8 cellular contexts compared by ENCODE assay signal in the genomic region with DNA sequence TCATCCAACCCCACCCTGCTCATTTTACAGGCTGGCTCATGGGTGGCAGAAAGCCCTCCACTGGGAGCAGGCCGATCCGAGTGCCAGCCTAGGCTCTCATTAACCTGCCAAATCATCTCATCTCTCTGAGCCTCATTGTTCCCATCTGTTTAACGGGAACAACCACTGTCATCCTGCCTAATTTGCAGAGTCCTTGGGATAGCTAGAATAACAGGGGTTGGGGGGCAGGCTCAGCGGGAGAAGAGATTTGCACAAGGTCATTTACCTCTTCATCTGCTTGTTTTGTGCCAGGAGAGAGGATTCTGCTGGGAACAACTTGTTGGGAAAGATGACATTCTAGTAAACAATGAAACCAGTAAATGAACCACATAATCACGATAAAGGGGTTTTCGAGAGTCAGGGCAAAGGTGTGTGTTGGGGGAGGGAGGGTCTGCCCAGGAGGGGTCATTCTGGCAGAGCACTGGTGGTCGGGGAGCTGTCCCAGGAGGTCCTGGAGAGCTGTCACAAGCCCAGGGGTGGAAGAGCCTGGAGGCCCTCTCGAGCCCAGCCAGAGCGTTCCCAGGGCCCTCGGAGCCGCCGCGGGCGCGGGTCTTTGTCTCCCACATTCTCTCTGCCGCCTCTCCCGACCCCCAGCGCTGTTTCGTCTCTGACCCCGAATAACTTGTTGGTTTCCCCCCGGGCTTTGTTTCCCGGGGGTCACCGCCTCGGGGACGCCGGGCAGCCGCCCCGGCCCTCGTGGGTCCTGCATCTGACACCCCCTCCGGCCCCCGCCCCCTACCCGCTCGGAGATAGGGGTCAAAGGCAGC. TPM values are rescaled to one million over a fixed set of nuclear protein-coding genes. Genes with fewer than 3 reads are reported as not detected.
DNase-seq lines count a peak whose midpoint lies in the region; ATAC-seq and TF ChIP-seq lines count a peak whose summit lies in the region.

No MANE protein-coding gene starts in this region.

- no peaks in the 10 kb centered on the region; the same call in 2 of the 3 replicates for H3K9me3 Mint-ChIP-seq in GM23338

- POLR2A ChIA-PET in GM10248 (lab: Yijun Ruan, JAX): no interaction called here

- H3K27ac Mint-ChIP-seq in GM23338: peak overlapping the region; percentile 78

- H3K27me3 Mint-ChIP-seq in GM23338 (ENCODE audit: insufficient read depth, low read depth, poor library complexity): peaks cover 11% of the 10 kb centered on the region

- peak overlapping the region; percentile 94 for H2AFZ ChIP-seq in GM23338

- peaks cover 57% of the 10 kb centered on the region for H3K4me1 Mint-ChIP-seq in GM23338

- no peaks in the 10 kb centered on the region; the same call in 2 of the 3 replicates for H3K36me3 Mint-ChIP-seq in GM23338 (ENCODE audit: low read depth)

- H3K4me3 ChIP-seq in GM23338 (peak overlapping the region; percentile 90), SJSA1 (peak overlapping the region; percentile 99), fibroblast of pulmonary artery (replicated peaks; ENCODE audit: low read depth, low read length) (peak overlapping the region; percentile 80)

- DNase-seq in GM23338 (ENCODE audit: low spot score) (peak; percentile 69), SJSA1 (ENCODE audit: low read depth in 1 of 2, low spot score in 2 of 2) (peak in 1 of 2 experiments; percentile 55), fibroblast of pulmonary artery (ENCODE audit: low read depth) (no peak), retina (peak; percentile 82), GM10248 (ENCODE audit: extremely low spot score) (no peak)

- H3K79me2 ChIP-seq in GM23338 (replicated peaks; ENCODE audit: insufficient read depth): peaks cover 36% of the 10 kb centered on the region

- H3K27ac ChIP-seq in GM23338 (ENCODE audit: low read depth): peak overlapping the region; percentile 97
- H3K27ac ChIP-seq in SJSA1: peak overlapping the region; percentile 96

- H3K4me2 ChIP-seq in GM23338: peak overlapping the region; percentile 90

- H3K27me3 ChIP-seq in GM23338 (ENCODE audit: insufficient read depth): no peaks in the 10 kb centered on the region
- H3K27me3 ChIP-seq in SJSA1 (replicated peaks): no peaks in the 10 kb centered on the region

- peaks cover 39% of the 10 kb centered on the region for H3K4me1 ChIP-seq in GM23338 (ENCODE audit: insufficient read depth)
- H3K4me1 ChIP-seq in SJSA1 (replicated peaks): peaks cover 55% of the 10 kb centered on the region

- H3K36me3 ChIP-seq in GM23338 (ENCODE audit: insufficient read depth): no peaks in the 10 kb centered on the region
- H3K36me3 ChIP-seq in SJSA1: peaks cover 23% of the 10 kb centered on the region

- no peaks in the 10 kb centered on the region for H3K9me3 ChIP-seq in SJSA1 (replicated peaks)

- H4K20me1 ChIP-seq in GM23338 (replicated peaks; ENCODE audit: insufficient read depth): peaks cover 22% of the 10 kb centered on the region

- H3F3A ChIP-seq in GM23338 (replicated peaks; ENCODE audit: low read depth): peaks cover 12% of the 10 kb centered on the region; the same call in 1 of the 2 replicates

- TF ChIP-seq CTCF in GM23338 (conservative IDR thresholded peaks at IDR 0.05; ENCODE audit: low read depth in 2 of 2): no peak
- no peak for TF ChIP-seq CTCF in fibroblast of pulmonary artery (IDR thresholded peaks at IDR 0.05; ENCODE audit: low read length, missing control alignments)
- TF ChIP-seq CTCF in GM10248 (IDR thresholded peaks at IDR 0.05; ENCODE audit: control extremely low read depth, extremely low read depth, low read depth, missing control alignments): no peak

- no peaks in the 10 kb centered on the region for H3K9me2 ChIP-seq in GM23338 (ENCODE audit: insufficient read depth)

- CTCF ChIA-PET in GM10248 (lab: Yijun Ruan, JAX): interaction anchor here (0.8 to 2.5 kb wide), 8 partner anchors 9 to 86 kb away, joined by 3 to 7 read pairs (median 4); no protein-coding TSS in a partner anchor

- peak overlapping the region; percentile 83 for H3K4me3 Mint-ChIP-seq in GM23338

- ATAC-seq in GM23338: peak; percentile 42
- no peak for ATAC-seq in GM21447 (IDR thresholded peaks at IDR 0.05; ENCODE audit: unreplicated experiment)
- ATAC-seq in HG03378 (IDR thresholded peaks at IDR 0.05; ENCODE audit: unreplicated experiment): no peak
- no peak for ATAC-seq in esophagus mucosa

TF ChIP-seq in GM23338, 12 proteins besides CTCF, POLR2A, EP300 and RAD21 (continues in another document):
- TF ChIP-seq STAT1 (IDR thresholded peaks at IDR 0.05; ENCODE audit: unreplicated experiment): no peak
- TF ChIP-seq ZNF331 (CRISPR knock-in tag; IDR thresholded peaks at IDR 0.05; ENCODE audit: low read depth): no peak
- TF ChIP-seq NANOG (IDR thresholded peaks at IDR 0.05; ENCODE audit: borderline replicate concordance): no peak
- no peak for TF ChIP-seq EZH2phosphoT487 (IDR thresholded peaks at IDR 0.05; ENCODE audit: unreplicated experiment)
- TF ChIP-seq JUNB (IDR thresholded peaks at IDR 0.05; ENCODE audit: unreplicated experiment): no peak
- TF ChIP-seq, protein P1, sequence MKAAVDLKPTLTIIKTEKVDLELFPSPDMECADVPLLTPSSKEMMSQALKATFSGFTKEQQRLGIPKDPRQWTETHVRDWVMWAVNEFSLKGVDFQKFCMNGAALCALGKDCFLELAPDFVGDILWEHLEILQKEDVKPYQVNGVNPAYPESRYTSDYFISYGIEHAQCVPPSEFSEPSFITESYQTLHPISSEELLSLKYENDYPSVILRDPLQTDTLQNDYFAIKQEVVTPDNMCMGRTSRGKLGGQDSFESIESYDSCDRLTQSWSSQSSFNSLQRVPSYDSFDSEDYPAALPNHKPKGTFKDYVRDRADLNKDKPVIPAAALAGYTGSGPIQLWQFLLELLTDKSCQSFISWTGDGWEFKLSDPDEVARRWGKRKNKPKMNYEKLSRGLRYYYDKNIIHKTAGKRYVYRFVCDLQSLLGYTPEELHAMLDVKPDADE (IDR thresholded peaks at IDR 0.05): no peak
- no peak for TF ChIP-seq CREB1 (CRISPR knock-in tag; IDR thresholded peaks at IDR 0.05; ENCODE audit: low read depth)
- TF ChIP-seq, protein P2, sequence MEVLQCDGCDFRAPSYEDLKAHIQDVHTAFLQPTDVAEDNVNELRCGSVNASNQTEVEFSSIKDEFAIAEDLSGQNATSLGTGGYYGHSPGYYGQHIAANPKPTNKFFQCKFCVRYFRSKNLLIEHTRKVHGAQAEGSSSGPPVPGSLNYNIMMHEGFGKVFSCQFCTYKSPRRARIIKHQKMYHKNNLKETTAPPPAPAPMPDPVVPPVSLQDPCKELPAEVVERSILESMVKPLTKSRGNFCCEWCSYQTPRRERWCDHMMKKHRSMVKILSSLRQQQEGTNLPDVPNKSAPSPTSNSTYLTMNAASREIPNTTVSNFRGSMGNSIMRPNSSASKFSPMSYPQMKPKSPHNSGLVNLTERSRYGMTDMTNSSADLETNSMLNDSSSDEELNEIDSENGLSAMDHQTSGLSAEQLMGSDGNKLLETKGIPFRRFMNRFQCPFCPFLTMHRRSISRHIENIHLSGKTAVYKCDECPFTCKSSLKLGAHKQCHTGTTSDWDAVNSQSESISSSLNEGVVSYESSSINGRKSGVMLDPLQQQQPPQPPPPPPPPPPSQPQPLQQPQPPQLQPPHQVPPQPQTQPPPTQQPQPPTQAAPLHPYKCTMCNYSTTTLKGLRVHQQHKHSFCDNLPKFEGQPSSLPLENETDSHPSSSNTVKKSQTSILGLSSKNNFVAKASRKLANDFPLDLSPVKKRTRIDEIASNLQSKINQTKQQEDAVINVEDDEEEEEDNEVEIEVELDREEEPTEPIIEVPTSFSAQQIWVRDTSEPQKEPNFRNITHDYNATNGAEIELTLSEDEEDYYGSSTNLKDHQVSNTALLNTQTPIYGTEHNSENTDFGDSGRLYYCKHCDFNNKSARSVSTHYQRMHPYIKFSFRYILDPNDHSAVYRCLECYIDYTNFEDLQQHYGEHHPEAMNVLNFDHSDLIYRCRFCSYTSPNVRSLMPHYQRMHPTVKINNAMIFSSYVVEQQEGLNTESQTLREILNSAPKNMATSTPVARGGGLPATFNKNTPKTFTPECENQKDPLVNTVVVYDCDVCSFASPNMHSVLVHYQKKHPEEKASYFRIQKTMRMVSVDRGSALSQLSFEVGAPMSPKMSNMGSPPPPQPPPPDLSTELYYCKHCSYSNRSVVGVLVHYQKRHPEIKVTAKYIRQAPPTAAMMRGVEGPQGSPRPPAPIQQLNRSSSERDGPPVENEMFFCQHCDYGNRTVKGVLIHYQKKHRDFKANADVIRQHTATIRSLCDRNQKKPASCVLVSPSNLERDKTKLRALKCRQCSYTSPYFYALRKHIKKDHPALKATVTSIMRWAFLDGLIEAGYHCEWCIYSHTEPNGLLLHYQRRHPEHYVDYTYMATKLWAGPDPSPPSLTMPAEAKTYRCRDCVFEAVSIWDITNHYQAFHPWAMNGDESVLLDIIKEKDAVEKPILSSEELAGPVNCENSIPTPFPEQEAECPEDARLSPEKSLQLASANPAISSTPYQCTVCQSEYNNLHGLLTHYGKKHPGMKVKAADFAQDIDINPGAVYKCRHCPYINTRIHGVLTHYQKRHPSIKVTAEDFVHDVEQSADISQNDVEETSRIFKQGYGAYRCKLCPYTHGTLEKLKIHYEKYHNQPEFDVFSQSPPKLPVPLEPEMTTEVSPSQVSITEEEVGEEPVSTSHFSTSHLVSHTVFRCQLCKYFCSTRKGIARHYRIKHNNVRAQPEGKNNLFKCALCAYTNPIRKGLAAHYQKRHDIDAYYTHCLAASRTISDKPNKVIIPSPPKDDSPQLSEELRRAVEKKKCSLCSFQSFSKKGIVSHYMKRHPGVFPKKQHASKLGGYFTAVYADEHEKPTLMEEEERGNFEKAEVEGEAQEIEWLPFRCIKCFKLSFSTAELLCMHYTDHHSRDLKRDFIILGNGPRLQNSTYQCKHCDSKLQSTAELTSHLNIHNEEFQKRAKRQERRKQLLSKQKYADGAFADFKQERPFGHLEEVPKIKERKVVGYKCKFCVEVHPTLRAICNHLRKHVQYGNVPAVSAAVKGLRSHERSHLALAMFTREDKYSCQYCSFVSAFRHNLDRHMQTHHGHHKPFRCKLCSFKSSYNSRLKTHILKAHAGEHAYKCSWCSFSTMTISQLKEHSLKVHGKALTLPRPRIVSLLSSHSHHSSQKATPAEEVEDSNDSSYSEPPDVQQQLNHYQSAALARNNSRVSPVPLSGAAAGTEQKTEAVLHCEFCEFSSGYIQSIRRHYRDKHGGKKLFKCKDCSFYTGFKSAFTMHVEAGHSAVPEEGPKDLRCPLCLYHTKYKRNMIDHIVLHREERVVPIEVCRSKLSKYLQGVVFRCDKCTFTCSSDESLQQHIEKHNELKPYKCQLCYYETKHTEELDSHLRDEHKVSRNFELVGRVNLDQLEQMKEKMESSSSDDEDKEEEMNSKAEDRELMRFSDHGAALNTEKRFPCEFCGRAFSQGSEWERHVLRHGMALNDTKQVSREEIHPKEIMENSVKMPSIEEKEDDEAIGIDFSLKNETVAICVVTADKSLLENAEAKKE (CRISPR knock-in tag; IDR thresholded peaks at IDR 0.05): no peak

RNA-seq across cellular contexts. Expression of a gene that starts 22.8 kb away (rescaled TPM):
- 76.6 and 85.0 TPM in 2 replicates for total RNA-seq in GM23338 (2014; rRNA removed; shearing (Covaris generic))
- polyA plus RNA-seq in GM23338 (2016; fragmentation: Nextera tagmentation; extraction: Ambion mirVana): 7.3 and 8.5 TPM in 2 replicates
- total RNA-seq in SJSA1 (2014; rRNA removed; shearing (Covaris generic)): 65.0 and 87.8 TPM in 2 replicates
- total RNA-seq in esophagus mucosa: 112 TPM

RNA-seq across cellular contexts. Expression of a gene that starts 35.6 kb away (rescaled TPM):
- total RNA-seq in GM23338 (2014; rRNA removed; shearing (Covaris generic)): 1,443 and 1,506 TPM in 2 replicates
- 2,790 and 2,911 TPM in 2 replicates for polyA plus RNA-seq in GM23338 (2016; fragmentation: Nextera tagmentation; extraction: Ambion mirVana)
- 2,445 and 3,427 TPM in 2 replicates for total RNA-seq in SJSA1 (2014; rRNA removed; shearing (Covaris generic))
- total RNA-seq in esophagus mucosa: 1,847 TPM

Comparison
In these comparisons a context has a peak if more than half of its experiments do, and no peak if none do; other contexts are left out.
1. DNase-seq: peak in GM23338 (single experiment) and retina (single experiment); none in fibroblast of pulmonary artery (single experiment) and GM10248 (single experiment).
2. Peak in every context shown above with its lines, with median percentiles within 50 percentile points of each other: H3K4me3 ChIP-seq.